20 cellular contexts compared by ENCODE assay signal in genomic region chr17:4048218-4048617, GRCh38.
"Had no signal": no experiment of that assay in that cellular context is flagged by ENCODE, and none has a peak within 500 bp of the region (broad histone marks: within the 10 kb centered on the region; RNA-seq: fewer than 3 reads in every experiment).

No MANE protein-coding gene starts in this region.

- ATAC-seq: effector memory CD8-positive, alpha-beta T cell; foreskin keratinocyte; left cardiac atrium; lower lobe of right lung; psoas muscle; right lobe of liver; stimulated activated memory B cell treated with anti-CD40 and anti-IgM and Interleukin-4, amounts not matched to agents 10 μg/mL and 1 μg/mL and 100 μg/mL, for 72 hours had no signal

- H3K27ac Mint-ChIP-seq: dendritic cell treated with granulocyte-macrophage colony-stimulating factor and Interleukin-4, amounts not matched to agents 40 ng/mL and 50 ng/mL, for 4 days; nephron progenitor cell; stimulated activated memory B cell treated with anti-CD40 and anti-IgM and Interleukin-4, amounts not matched to agents 10 μg/mL and 1 μg/mL and 100 μg/mL, for 72 hours; stimulated activated naive CD8-positive, alpha-beta T cell treated with anti-CD3 and anti-CD28 coated beads, Interleukin-15, Interleukin-2, amounts not matched to agents 100 ng/mL and 50 ng/mL, for 24 hours had no signal

- H3K27me3 Mint-ChIP-seq: dendritic cell treated with granulocyte-macrophage colony-stimulating factor and Interleukin-4, amounts not matched to agents 40 ng/mL and 50 ng/mL, for 4 days; effector memory CD8-positive, alpha-beta T cell; naive B cell; stimulated activated memory B cell treated with anti-CD40 and anti-IgM and Interleukin-4, amounts not matched to agents 10 μg/mL and 1 μg/mL and 100 μg/mL, for 72 hours; stimulated activated naive CD8-positive, alpha-beta T cell treated with anti-CD3 and anti-CD28 coated beads, Interleukin-15, Interleukin-2, amounts not matched to agents 100 ng/mL and 50 ng/mL, for 24 hours had no signal

- DNase-seq: effector memory CD8-positive, alpha-beta T cell; esophagus squamous epithelium; foreskin keratinocyte; kidney; left cardiac atrium; left ventricle myocardium inferior; lower lobe of right lung; mesenchymal stem cell; naive B cell; nephron progenitor cell; psoas muscle; retina; right lobe of liver; stimulated activated CD4-positive, alpha-beta T cell treated with anti-CD3 and anti-CD28 coated beads, Interleukin-4, amount 100 ng/mL, for 1 hour; stimulated activated CD8-positive, alpha-beta memory T cell treated with anti-CD3 and anti-CD28 coated beads, Interleukin-4, amount 100 ng/mL, for 48 hours; tibial artery; upper lobe of left lung had no signal

- H3K4me3 Mint-ChIP-seq: dendritic cell treated with granulocyte-macrophage colony-stimulating factor and Interleukin-4, amounts not matched to agents 40 ng/mL and 50 ng/mL, for 4 days; effector memory CD8-positive, alpha-beta T cell; naive B cell; nephron progenitor cell; stimulated activated memory B cell treated with anti-CD40 and anti-IgM and Interleukin-4, amounts not matched to agents 10 μg/mL and 1 μg/mL and 100 μg/mL, for 72 hours; stimulated activated naive CD8-positive, alpha-beta T cell treated with anti-CD3 and anti-CD28 coated beads, Interleukin-15, Interleukin-2, amounts not matched to agents 100 ng/mL and 50 ng/mL, for 24 hours had no signal

- H3K4me1 Mint-ChIP-seq: nephron progenitor cell had no signal

- H3K9me3 Mint-ChIP-seq: dendritic cell treated with granulocyte-macrophage colony-stimulating factor and Interleukin-4, amounts not matched to agents 40 ng/mL and 50 ng/mL, for 4 days; effector memory CD8-positive, alpha-beta T cell; naive B cell; nephron progenitor cell; stimulated activated memory B cell treated with anti-CD40 and anti-IgM and Interleukin-4, amounts not matched to agents 10 μg/mL and 1 μg/mL and 100 μg/mL, for 72 hours; stimulated activated naive CD8-positive, alpha-beta T cell treated with anti-CD3 and anti-CD28 coated beads, Interleukin-15, Interleukin-2, amounts not matched to agents 100 ng/mL and 50 ng/mL, for 24 hours had no signal
